ENCODE assay signal across 34 cellular contexts in the genomic region with DNA sequence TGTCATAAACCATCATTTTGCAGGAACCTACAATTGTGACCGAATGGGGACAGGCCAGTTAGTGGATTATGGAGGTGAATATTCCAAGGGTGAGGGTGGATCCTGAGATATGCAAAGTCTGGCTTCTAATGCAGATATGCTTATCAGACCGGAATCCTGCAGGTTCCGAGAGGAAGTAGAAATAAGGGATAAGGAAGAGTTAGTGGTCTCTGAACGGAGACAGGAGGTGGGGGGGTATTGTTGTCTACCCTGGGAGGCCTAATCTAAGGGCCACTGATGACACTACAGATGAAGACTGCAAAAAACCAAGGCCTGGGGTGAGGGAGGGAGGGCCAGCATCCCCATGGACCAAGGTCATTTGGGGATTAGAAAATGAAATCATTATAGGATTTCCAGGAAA.
"Had no signal": no experiment of that assay in that cellular context is flagged by ENCODE, and none has a peak within 500 bp of the region (broad histone marks: within the 10 kb centered on the region; RNA-seq: fewer than 3 reads in every experiment).

No MANE protein-coding gene starts in this region.

- FAIRE-seq: astrocyte had no signal

- H3K27me3 ChIP-seq: adrenal gland, body of pancreas, brain microvascular endothelial cell, breast epithelium had no signal

- H3K4me3 ChIP-seq: adrenal gland, body of pancreas, breast epithelium had no signal

- H3K36me3 ChIP-seq: adrenal gland, brain microvascular endothelial cell, breast epithelium, WERI-Rb-1 had no signal

- H3K4me1 ChIP-seq: breast epithelium had no signal

- DNase-seq: activated CD4-positive, alpha-beta memory T cell treated with anti-CD3 and anti-CD28 coated beads for 36 hours; activated CD4-positive, alpha-beta T cell treated with anti-CD3 and anti-CD28 coated beads for 4 hours; activated CD4-positive, alpha-beta T cell treated with anti-CD3 and anti-CD28 coated beads, Interleukin-2, amount 10 ng/mL, durations not matched to agents 24 days and 14 days; activated CD4-positive, alpha-beta T cell treated with anti-CD3 and anti-CD28 coated beads, Interleukin-2, amount 50 U/mL, for 1 hour; activated CD4-positive, alpha-beta T cell treated with anti-CD3 and anti-CD28 coated beads, Interleukin-2, amount 50 U/mL, for 4 hours; activated CD4-positive, CD25-positive, alpha-beta regulatory T cell; activated CD8-positive, alpha-beta memory T cell treated with anti-CD3 and anti-CD28 coated beads, Interleukin-2, amount 50 U/mL, for 4 hours; activated CD8-positive, alpha-beta T cell treated with anti-CD3 and anti-CD28 coated beads for 36 hours; activated effector memory CD4-positive, alpha-beta T cell treated with anti-CD3 and anti-CD28 coated beads, Interleukin-2, amount 50 U/mL, for 16 hours; activated gamma-delta T cell treated with Interleukin-2 at 50 U/mL for 16 hours; activated naive CD4-positive, alpha-beta T cell; activated naive CD4-positive, alpha-beta T cell treated with anti-CD3 and anti-CD28 coated beads for 36 hours; activated naive CD4-positive, alpha-beta T cell treated with anti-CD3 and anti-CD28 coated beads, Interleukin-2, amount 50 U/mL, for 16 hours; activated naive CD8-positive, alpha-beta T cell treated with anti-CD3 and anti-CD28 coated beads for 36 hours; activated T-cell treated with anti-CD3 and anti-CD28 coated beads for 4 hours; activated T-cell treated with anti-CD3 and anti-CD28 coated beads, Interleukin-2, amount 50 U/mL, for 1 hour; activated T-cell treated with anti-CD3 and anti-CD28 coated beads, Interleukin-2, amount 50 U/mL, for 4 hours; activated T-cell treated with anti-CD3 and anti-CD28 coated beads, Interleukin-2, amount 50 U/mL, for 72 hours; adrenal gland; amniotic stem cell; aorta; body of pancreas; brain microvascular endothelial cell; central memory CD4-positive, alpha-beta T cell; T-helper 1 cell; T-helper 2 cell; T-helper 9 cell; WERI-Rb-1 had no signal

- H3K9me3 ChIP-seq: adrenal gland, body of pancreas, breast epithelium had no signal

- H3K27ac ChIP-seq: adrenal gland, body of pancreas, brain microvascular endothelial cell, breast epithelium, WERI-Rb-1 had no signal

- ATAC-seq: activated CD4-positive, CD25-positive, alpha-beta regulatory T cell treated with anti-CD3 and anti-CD28 coated beads, Interleukin-2, amount 50 U/mL, for 24 hours; activated CD8-positive, alpha-beta T cell treated with anti-CD3 and anti-CD28 coated beads for 36 hours; activated naive CD4-positive, alpha-beta T cell treated with anti-CD3 and anti-CD28 coated beads, Interleukin-2, amount 50 U/mL, for 72 hours; activated T-cell treated with anti-CD3 and anti-CD28 coated beads, Interleukin-2, amount 50 U/mL, for 4 hours; activated T-cell treated with anti-CD3 and anti-CD28 coated beads, Interleukin-2, amount 50 U/mL, for 72 hours; activated T-helper 17 cell treated with anti-CD3 and anti-CD28 coated beads, Interleukin-2, amount 50 U/mL, for 72 hours; body of pancreas; WTC11 had no signal
